In the genomic region with DNA sequence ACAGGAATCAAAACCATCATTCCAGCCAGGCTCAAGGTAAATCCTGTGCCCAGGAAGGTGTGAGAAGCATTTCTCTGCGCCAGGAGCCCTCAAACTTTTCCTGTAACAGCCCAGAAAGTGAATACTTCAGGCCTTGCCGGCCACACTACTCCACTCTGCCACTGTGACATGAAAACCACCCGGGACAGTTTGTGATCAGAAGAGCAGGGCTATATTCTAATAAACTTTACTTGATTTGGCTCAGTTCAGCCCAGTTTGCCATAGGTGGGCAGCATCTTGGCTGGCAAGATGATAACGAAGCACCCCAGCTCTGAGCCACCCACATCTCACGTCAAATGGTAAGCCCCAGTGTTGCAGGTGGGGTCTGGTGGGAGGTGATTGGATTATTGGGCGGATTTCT, we compare ENCODE assay signal across 24 cellular contexts.
"Had no signal": no experiment of that assay in that cellular context is flagged by ENCODE, and none has a peak within 500 bp of the region (broad histone marks: within the 10 kb centered on the region; RNA-seq: fewer than 3 reads in every experiment).

No MANE protein-coding gene starts in this region.

- H3K4me3 ChIP-seq: cardiac muscle cell, colonic mucosa, esophagus squamous epithelium, mucosa of descending colon, ovary, right lobe of liver, suprapubic skin, thyroid gland, upper lobe of left lung, uterus had no signal

- H3K27ac Mint-ChIP-seq: immature natural killer cell, natural killer cell, progenitor cell of endocrine pancreas had no signal

- H3K36me3 ChIP-seq: cardiac muscle cell, colonic mucosa, esophagus squamous epithelium, ovary, right lobe of liver, suprapubic skin, thyroid gland, upper lobe of left lung, uterus had no signal

- ATAC-seq: left colon; mucosa of descending colon; natural killer cell; right lobe of liver; stimulated activated naive CD8-positive, alpha-beta T cell treated with anti-CD3 and anti-CD28 coated beads, Interleukin-15, Interleukin-2, amounts not matched to agents 100 U/mL and 50 U/mL, for 24 hours had no signal

- FAIRE-seq: keratinocyte, small intestine had no signal

- H3K36me3 Mint-ChIP-seq: natural killer cell had no signal

- H3K27me3 ChIP-seq: cardiac muscle cell, colonic mucosa, ovary, right lobe of liver, thyroid gland, upper lobe of left lung, uterus had no signal

- H3K4me1 ChIP-seq: colonic mucosa, right lobe of liver, thyroid gland, uterus had no signal

- H3K27ac ChIP-seq: cardiac muscle cell, colonic mucosa, esophagus squamous epithelium, ovary, right lobe of liver, suprapubic skin, thyroid gland, upper lobe of left lung, uterus had no signal

- H3K4me1 Mint-ChIP-seq: natural killer cell had no signal

- H3K9me3 ChIP-seq: colonic mucosa, esophagus squamous epithelium, mucosa of descending colon, ovary, right lobe of liver, suprapubic skin, thyroid gland, upper lobe of left lung, uterus had no signal

- H3K4me3 Mint-ChIP-seq: immature natural killer cell, natural killer cell, neural crest cell had no signal

- H3K9me3 Mint-ChIP-seq: natural killer cell, neural crest cell had no signal

- DNase-seq: cerebellar nuclear complex; colonic mucosa; dermis blood vessel endothelial cell; esophagus squamous epithelium; foreskin fibroblast; immature natural killer cell; mammary epithelial cell; mucosa of descending colon; natural killer cell; nucleus accumbens; right lobe of liver; small intestine; stimulated activated CD4-positive, alpha-beta T cell treated with anti-CD3 and anti-CD28 coated beads, Interleukin-2, amount 100 ng/mL, for 48 hours; stimulated activated naive CD8-positive, alpha-beta T cell treated with anti-CD3 and anti-CD28 coated beads, Interleukin-15, Interleukin-2, amounts not matched to agents 100 U/mL and 50 U/mL, for 24 hours; thyroid gland; upper lobe of left lung; uterus had no signal
